Comparison of ENCODE assay signal across 8 cellular contexts in the genomic region with DNA sequence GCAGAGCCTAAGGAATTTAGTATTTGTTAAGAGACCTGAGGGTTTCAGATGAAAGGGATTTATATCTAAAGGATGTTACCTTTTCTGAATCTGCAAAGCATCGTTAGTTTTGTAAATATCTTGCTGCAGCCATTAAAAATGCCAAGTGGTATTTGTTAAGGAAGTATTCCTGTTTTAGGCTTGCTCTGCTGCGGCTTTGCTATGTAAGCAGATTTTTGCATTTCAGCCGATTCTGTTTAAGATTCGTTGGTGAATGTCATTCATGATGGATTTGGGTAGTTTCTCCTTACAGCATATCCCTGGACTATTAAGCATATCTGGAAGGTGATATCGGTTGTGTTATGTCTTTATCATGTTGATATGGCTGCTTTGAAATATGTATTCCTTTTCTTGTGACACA. TPM values are rescaled to one million over a fixed set of nuclear protein-coding genes. Genes with fewer than 3 reads are reported as not detected.
DNase-seq lines count a peak whose midpoint lies in the region; ATAC-seq and TF ChIP-seq lines count a peak whose summit lies in the region.

No MANE protein-coding gene starts in this region.

- H3K36me3 ChIP-seq in CD8-positive, alpha-beta memory T cell (ENCODE audit: insufficient read depth, low read length), result no peaks in the 10 kb centered on the region
- H3K36me3 ChIP-seq in OCI-LY3 (replicated peaks; ENCODE audit: low read depth, low read length), result peaks cover 4% of the 10 kb centered on the region
- H3K36me3 ChIP-seq in neutrophil, result peaks cover 7% of the 10 kb centered on the region

- no peaks in the 10 kb centered on the region for H3K9me3 Mint-ChIP-seq in CD8-positive, alpha-beta memory T cell
- no peaks in the 10 kb centered on the region for H3K9me3 Mint-ChIP-seq in endothelial cell (ENCODE audit: unreplicated experiment)

- POLR2A ChIA-PET in CD8-positive, alpha-beta memory T cell (lab: Charles Lee), result interaction anchor here (0.6 to 3.5 kb wide), 3 partner anchors 71 to 1546 kb away, joined by 3 to 44 read pairs (median 7); partner anchors contain the start of gene GABPB1

- H3K27me3 ChIP-seq in CD8-positive, alpha-beta memory T cell (ENCODE audit: insufficient read depth, low read length, poor library complexity, severe bottlenecking), result no peaks in the 10 kb centered on the region
- H3K27me3 ChIP-seq in OCI-LY3 (ENCODE audit: low read depth, low read length) (no peaks in the 10 kb centered on the region), neutrophil (no peaks in the 10 kb centered on the region)

- peak overlapping the region; percentile 94 for H3K27ac ChIP-seq in CD8-positive, alpha-beta memory T cell (ENCODE audit: low read depth, low read length)
- no peak overlapping the region for H3K27ac ChIP-seq in OCI-LY3 (ENCODE audit: low read length)
- H3K27ac ChIP-seq in neutrophil, result peak overlapping the region; percentile 95

- peaks cover 3 to 26% (median 3%) of the 10 kb centered on the region in 3 donors for H3K36me3 Mint-ChIP-seq in CD8-positive, alpha-beta memory T cell
- H3K36me3 Mint-ChIP-seq in endothelial cell (ENCODE audit: low read depth, unreplicated experiment), result peaks cover 5% of the 10 kb centered on the region

- CTCF ChIA-PET in CD8-positive, alpha-beta memory T cell (lab: Charles Lee), result interaction anchor here (1.5 kb wide), 1 partner anchor 72 kb away, joined by 3 read pairs; no protein-coding TSS in a partner anchor

- no peak overlapping the region for H2AFZ ChIP-seq in OCI-LY3 (ENCODE audit: low read depth, low read length)

- H3K9me3 ChIP-seq in CD8-positive, alpha-beta memory T cell (ENCODE audit: low read length), result no peaks in the 10 kb centered on the region
- H3K9me3 ChIP-seq in OCI-LY3 (ENCODE audit: insufficient read depth, low read length) (no peaks in the 10 kb centered on the region), neutrophil (no peaks in the 10 kb centered on the region)

- H3K9ac ChIP-seq in OCI-LY3 (ENCODE audit: low read length), result peak overlapping the region; percentile 82

- no peak for TF ChIP-seq CTCF in OCI-LY3 (IDR thresholded peaks at IDR 0.05; ENCODE audit: low read depth, low read length)
- TF ChIP-seq CTCF in endothelial cell (IDR thresholded peaks at IDR 0.05; ENCODE audit: unreplicated experiment), result no peak
- no peak for TF ChIP-seq CTCF in neutrophil (IDR thresholded peaks at IDR 0.05)

- peaks cover 58% of the 10 kb centered on the region for H3K79me2 ChIP-seq in OCI-LY3 (ENCODE audit: low read length)

- peak overlapping the region; percentile 89 for H3K4me3 ChIP-seq in CD8-positive, alpha-beta memory T cell (ENCODE audit: low read length)
- H3K4me3 ChIP-seq in OCI-LY3 (ENCODE audit: low read length), result peak overlapping the region; percentile 89
- peak overlapping the region; percentile 86 to 96 for H3K4me3 ChIP-seq in neutrophil (ENCODE audit: low read depth in 1 of 2, low read length in 1 of 2)

- peak overlapping the region; percentile 89 to 99 (median 96) for H3K4me3 Mint-ChIP-seq in CD8-positive, alpha-beta memory T cell
- H3K4me3 Mint-ChIP-seq in endothelial cell (ENCODE audit: unreplicated experiment), result peak overlapping the region; percentile 97

- ATAC-seq in GM18858 (IDR thresholded peaks at IDR 0.05; ENCODE audit: unreplicated experiment) (no peak), HG03342 (IDR thresholded peaks at IDR 0.05; ENCODE audit: unreplicated experiment) (no peak)

- peaks cover 18% of the 10 kb centered on the region for H4K20me1 ChIP-seq in OCI-LY3 (ENCODE audit: insufficient read depth, low read length)

- H3K4me1 ChIP-seq in CD8-positive, alpha-beta memory T cell (ENCODE audit: insufficient read depth, low read length), result peaks cover 28% of the 10 kb centered on the region
- H3K4me1 ChIP-seq in OCI-LY3 (ENCODE audit: low read length), result peaks cover 12% of the 10 kb centered on the region
- H3K4me1 ChIP-seq in neutrophil (ENCODE audit: control insufficient read depth in 1 of 2, insufficient read depth in 1 of 2, low read depth in 1 of 2, low read length in 1 of 2), result peaks cover 16 to 20% of the 10 kb centered on the region in 2 experiments

- no peak for DNase-seq in CD8-positive, alpha-beta memory T cell
- DNase-seq in endothelial cell (ENCODE audit: low spot score), result no peak
- DNase-seq in MV-4-11 (lab: John Stamatoyannopoulos, UW), result no peak
- DNase-seq in activated CD4-positive, CD25-positive, alpha-beta regulatory T cell (lab: John Stamatoyannopoulos, UW), result no peak

- H3K4me1 Mint-ChIP-seq in CD8-positive, alpha-beta memory T cell, result peaks cover 33 to 65% (median 42%) of the 10 kb centered on the region in 3 donors
- H3K4me1 Mint-ChIP-seq in endothelial cell (ENCODE audit: unreplicated experiment), result peaks cover 14% of the 10 kb centered on the region

- H3K27ac Mint-ChIP-seq in CD8-positive, alpha-beta memory T cell, result peak overlapping the region; percentile 95 to 99 (median 98)
- peak overlapping the region; percentile 98 for H3K27ac Mint-ChIP-seq in endothelial cell (ENCODE audit: unreplicated experiment)

- no peaks in the 10 kb centered on the region for H3K27me3 Mint-ChIP-seq in CD8-positive, alpha-beta memory T cell
- peaks cover 3% of the 10 kb centered on the region for H3K27me3 Mint-ChIP-seq in endothelial cell (ENCODE audit: unreplicated experiment)

- peak overlapping the region; percentile 95 for H3K4me2 ChIP-seq in OCI-LY3 (ENCODE audit: low read length)

RNA-seq across cellular contexts. Expression of gene USP8, which starts 1.0 kb away (rescaled TPM):
- total RNA-seq in CD8-positive, alpha-beta memory T cell, result 10 to 100 TPM; 54.0 to 59.8 TPM
- 64.1 TPM for polyA plus RNA-seq in CD8-positive, alpha-beta memory T cell
- 50.4 TPM for total RNA-seq in endothelial cell (ENCODE audit: unreplicated experiment)
